12 cellular contexts compared by ENCODE assay signal in genomic region chr3:42655980-42656679, GRCh38. TPM values are rescaled to one million over a fixed set of nuclear protein-coding genes. Genes with fewer than 3 reads are reported as not detected.
DNase-seq lines count a peak whose midpoint lies in the region; ATAC-seq and TF ChIP-seq lines count a peak whose summit lies in the region.
"Had no signal": no experiment of that assay in that cellular context is flagged by ENCODE, and none has a peak within 500 bp of the region (broad histone marks: within the 10 kb centered on the region; RNA-seq: fewer than 3 reads in every experiment).

No MANE protein-coding gene starts in this region.

- peak overlapping the region; percentile 89 to 98 for H3K27ac ChIP-seq in breast epithelium
- H3K27ac ChIP-seq in temporal lobe (ENCODE audit: low read depth, low read length), result peak overlapping the region; percentile 84
- H3K27ac ChIP-seq: epithelial cell of prostate had no signal

- TF ChIP-seq POLR2A in breast epithelium (IDR thresholded peaks at IDR 0.05), result no peak

- intact Hi-C loops in breast epithelium (cut with DNase I; ENCODE audit: low total_unique reads), result no loop called here

- no peak for TF ChIP-seq CTCF in breast epithelium (IDR thresholded peaks at IDR 0.05)

- no peaks in the 10 kb centered on the region for H3K27me3 ChIP-seq in breast epithelium

- H3K4me1 Mint-ChIP-seq in immature natural killer cell, result peaks cover 21 to 23% of the 10 kb centered on the region in 2 donors

- no peaks in the 10 kb centered on the region for H3K36me3 Mint-ChIP-seq in immature natural killer cell

- peak overlapping the region in 2 of 3 donors; percentile 86 to 97 for H3K4me3 ChIP-seq in breast epithelium

- peak overlapping the region in 4 of 5 donors; percentile 17 to 63 (median 30) for H3K4me3 Mint-ChIP-seq in immature natural killer cell
- H3K4me3 Mint-ChIP-seq: stimulated activated naive CD8-positive, alpha-beta T cell treated with anti-CD3 and anti-CD28 coated beads, Interleukin-15, Interleukin-2, amounts not matched to agents 100 ng/mL and 50 ng/mL, for 24 hours had no signal

- peaks cover 10 to 18% of the 10 kb centered on the region in 2 donors for H3K4me1 ChIP-seq in breast epithelium

- ATAC-seq in GM18861 (IDR thresholded peaks at IDR 0.05; ENCODE audit: unreplicated experiment), result no peak
- no peak for ATAC-seq in HG03280 (IDR thresholded peaks at IDR 0.05; ENCODE audit: unreplicated experiment)

- H3K9me3 Mint-ChIP-seq in immature natural killer cell, result no peaks in the 10 kb centered on the region
- H3K9me3 Mint-ChIP-seq: stimulated activated naive CD8-positive, alpha-beta T cell treated with anti-CD3 and anti-CD28 coated beads, Interleukin-15, Interleukin-2, amounts not matched to agents 100 ng/mL and 50 ng/mL, for 24 hours had no signal

- H3K36me3 ChIP-seq in breast epithelium, result no peaks in the 10 kb centered on the region

- peak overlapping the region in 3 of 6 donors; percentile 22 to 61 (median 58) for H3K27ac Mint-ChIP-seq in immature natural killer cell
- H3K27ac Mint-ChIP-seq: stimulated activated naive CD8-positive, alpha-beta T cell treated with anti-CD3 and anti-CD28 coated beads, Interleukin-15, Interleukin-2, amounts not matched to agents 100 ng/mL and 50 ng/mL, for 24 hours had no signal

- no peaks in the 10 kb centered on the region for H3K9me3 ChIP-seq in breast epithelium

- DNase-seq in HCEC 1CT (peak; percentile 48), breast epithelium (ENCODE audit: low spot score in 2 of 2) (no peak), immature natural killer cell (no peak), NCI-H1417 (lab: John Stamatoyannopoulos, UW) (no peak), NCI-H2107 treated with DMSO at 0.1 percent for 48 hours (lab: John Stamatoyannopoulos, UW; ENCODE audit: unreplicated experiment) (no peak)
- DNase-seq: Karpas-422 had no signal

- peaks cover 0 to 6% (median 2%) of the 10 kb centered on the region in 3 donors for H3K27me3 Mint-ChIP-seq in immature natural killer cell (ENCODE audit: low read depth in 3 of 3)
- H3K27me3 Mint-ChIP-seq: stimulated activated naive CD8-positive, alpha-beta T cell treated with anti-CD3 and anti-CD28 coated beads, Interleukin-15, Interleukin-2, amounts not matched to agents 100 ng/mL and 50 ng/mL, for 24 hours had no signal

RNA-seq across cellular contexts. Expression of gene ZBTB47, which starts 2.6 kb away (rescaled TPM):
- total RNA-seq in breast epithelium (10 to 100 TPM; 18.0 to 61.8 (median 45.2) TPM), temporal lobe (14.0 TPM)
- polyA plus RNA-seq in immature natural killer cell, result under 1 TPM in 2 of 3 donors, not detected in 1; 0.16 to 0.24 TPM

RNA-seq across cellular contexts. Expression of gene KLHL40, which starts 29.2 kb away (rescaled TPM):
- total RNA-seq in breast epithelium (not detected), temporal lobe (not detected)
- not detected for polyA plus RNA-seq in immature natural killer cell
- total RNA-seq: activated CD8-positive, alpha-beta memory T cell treated with anti-CD3 and anti-CD28 coated beads for 36 hours had no signal

RNA-seq across cellular contexts. Expression of gene HHATL, which starts 46.5 kb away (rescaled TPM):
- total RNA-seq in breast epithelium, result 1 to 10 TPM in 1 of 3 donors, under 1 TPM in 1, not detected in 1; 0.32 to 1.6 TPM
- polyA plus RNA-seq in immature natural killer cell, result not detected
- total RNA-seq in temporal lobe, result not detected
- total RNA-seq: activated CD8-positive, alpha-beta memory T cell treated with anti-CD3 and anti-CD28 coated beads for 36 hours had no signal

RNA-seq across cellular contexts. Expression of gene NKTR, which starts 55.6 kb away (rescaled TPM):
- 100 to 1,000 TPM; 132 to 214 (median 175) TPM for total RNA-seq in breast epithelium
- 10 to 100 TPM in 1 of 3 donors, 1 to 10 TPM in 2; 6.9 to 15.9 (median 7.4) TPM for polyA plus RNA-seq in immature natural killer cell
- total RNA-seq in temporal lobe, result 93.7 TPM
